Comparison of ENCODE assay signal across 18 cellular contexts in genomic region chr5:177035982-177036381, GRCh38. TPM values are rescaled to one million over a fixed set of nuclear protein-coding genes. Genes with fewer than 3 reads are reported as not detected.
DNase-seq lines count a peak whose midpoint lies in the region; ATAC-seq and TF ChIP-seq lines count a peak whose summit lies in the region.
"Had no signal": no experiment of that assay in that cellular context is flagged by ENCODE, and none has a peak within 500 bp of the region (broad histone marks: within the 10 kb centered on the region; RNA-seq: fewer than 3 reads in every experiment).

No MANE protein-coding gene starts in this region.

- CTCF ChIA-PET in GM10248 (lab: Yijun Ruan, JAX) = interaction anchor here (1.1 kb wide), 1 partner anchor 10 kb away, joined by 4 read pairs; no protein-coding TSS in a partner anchor
- CTCF ChIA-PET in T-cell (lab: Charles Lee) = interaction anchor here in 1 of 2 donors (0.7 kb wide), 1 partner anchor 35 kb away, joined by 4 read pairs; no protein-coding TSS in a partner anchor

- no peak overlapping the region for H3K4me3 Mint-ChIP-seq in T-cell
- H3K4me3 Mint-ChIP-seq: activated B cell treated with CpG ODN at 0.5 μM for 24 hours; activated naive CD4-positive, alpha-beta T cell treated with anti-CD3 and anti-CD28 coated beads, Interleukin-2, amount 50 U/mL, for 24 hours had no signal

- peaks cover 26% of the 10 kb centered on the region for H3K36me3 Mint-ChIP-seq in T-cell

- H3K27ac Mint-ChIP-seq in T-cell = no peak overlapping the region
- H3K27ac Mint-ChIP-seq: activated B cell treated with CpG ODN at 0.5 μM for 24 hours; activated naive CD4-positive, alpha-beta T cell treated with anti-CD3 and anti-CD28 coated beads, Interleukin-2, amount 50 U/mL, for 24 hours had no signal

- intact Hi-C loops in posterior vena cava (cut with DNase I) = no loop called here

- H3K4me1 Mint-ChIP-seq in T-cell = peaks cover 19 to 30% (median 23%) of the 10 kb centered on the region in 3 donors

- DNase-seq in GM10248 (ENCODE audit: extremely low spot score) (peak; percentile 37), NCI-H146 (lab: John Stamatoyannopoulos, UW) (peak; percentile 13), brain pericyte (ENCODE audit: low read depth, low spot score) (peak; percentile 50), posterior vena cava (ENCODE audit: low spot score) (peak; percentile 20), T-cell (no peak), COLO829 (ENCODE audit: low spot score) (no peak)
- DNase-seq: activated B cell treated with CpG ODN at 0.5 μM for 24 hours; cortex of kidney; hippocampal formation; IMR-90; left ventricle myocardium superior; naive thymus-derived CD4-positive, alpha-beta T cell; NCI-H1417; Peyer's patch; stimulated activated CD4-positive, alpha-beta T cell treated with anti-CD3 and anti-CD28 coated beads, Interleukin-4, amount 100 ng/mL, for 24 hours; upper lobe of left lung had no signal

- no peak for TF ChIP-seq CTCF in GM10248 (IDR thresholded peaks at IDR 0.05; ENCODE audit: control extremely low read depth, extremely low read depth, low read depth, missing control alignments)

- POLR2A ChIA-PET in GM10248 (lab: Yijun Ruan, JAX) = interaction anchor here (0.7 kb wide), 1 partner anchor 32 kb away, joined by 3 read pairs; no protein-coding TSS in a partner anchor
- POLR2A ChIA-PET in T-cell (lab: Charles Lee) = no interaction called here

- H3K9me3 Mint-ChIP-seq in T-cell = peaks cover 6 to 7% (median 6%) of the 10 kb centered on the region in 3 donors

- ATAC-seq in GM18907 (IDR thresholded peaks at IDR 0.05; ENCODE audit: unreplicated experiment) (no peak), T-cell (replicated peaks in 1 of 4) (no peak)
- ATAC-seq: left ventricle myocardium superior; naive thymus-derived CD4-positive, alpha-beta T cell had no signal

- no peaks in the 10 kb centered on the region for H3K27me3 Mint-ChIP-seq in T-cell
- H3K27me3 Mint-ChIP-seq: activated B cell treated with CpG ODN at 0.5 μM for 24 hours; activated naive CD4-positive, alpha-beta T cell treated with anti-CD3 and anti-CD28 coated beads, Interleukin-2, amount 50 U/mL, for 24 hours; naive thymus-derived CD4-positive, alpha-beta T cell had no signal

RNA-seq across cellular contexts. Expression of gene ZNF346, which starts 13.5 kb away (rescaled TPM):
- total RNA-seq in posterior vena cava (10 to 100 TPM; 11.6 to 12.5 TPM), T-cell (10 to 100 TPM; 22.8 to 25.7 (median 24.8) TPM)

RNA-seq across cellular contexts. Expression of gene UIMC1, which starts 29.4 kb away (rescaled TPM):
- 10 to 100 TPM; 33.1 to 41.4 TPM for total RNA-seq in posterior vena cava
- total RNA-seq in T-cell = 10 to 100 TPM; 50.0 to 70.3 (median 56.7) TPM

RNA-seq across cellular contexts. Expression of gene FGFR4, which starts 50.7 kb away (rescaled TPM):
- total RNA-seq in posterior vena cava = 1 to 10 TPM; 1.0 to 1.5 TPM
- total RNA-seq in T-cell = 1 to 10 TPM; 1.6 to 5.1 (median 3.2) TPM

Comparison
In these comparisons a context has a peak if more than half of its experiments do, and no peak if none do; other contexts are left out.
1. DNase-seq: peak in GM10248 (single experiment), NCI-H146 (single experiment), brain pericyte (single experiment) and posterior vena cava (single experiment); none in T-cell (0 of 34) and COLO829 (single experiment).